In the genomic region with DNA sequence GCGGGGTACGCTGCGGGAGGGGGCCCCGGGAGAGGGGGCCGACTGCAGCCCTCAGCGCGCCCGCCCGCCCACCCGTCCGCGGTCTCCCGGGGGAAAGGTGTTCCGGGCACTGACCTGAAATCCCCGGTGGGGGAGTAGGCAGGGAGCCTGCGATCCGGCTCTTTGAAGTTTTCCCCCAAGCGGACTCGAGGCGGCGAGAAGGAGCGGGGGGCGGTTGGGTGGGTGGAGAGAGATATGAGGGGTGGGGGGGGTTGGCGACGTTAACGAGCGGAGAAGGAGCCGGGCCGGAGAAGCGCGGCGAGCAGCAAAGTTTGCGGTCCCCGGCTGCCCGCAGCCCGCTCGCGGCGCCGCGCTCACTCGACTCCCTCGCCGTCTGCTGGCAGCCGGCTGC, we compare ENCODE assay signal across 8 cellular contexts. TPM values are rescaled to one million over a fixed set of nuclear protein-coding genes. Genes with fewer than 3 reads are reported as not detected.
DNase-seq lines count a peak whose midpoint lies in the region; ATAC-seq and TF ChIP-seq lines count a peak whose summit lies in the region.

No MANE protein-coding gene starts in this region.

- no peak overlapping the region for H4K91ac ChIP-seq in IMR-90 (ENCODE audit: insufficient read depth, low read depth, low read length)

- no peaks in the 10 kb centered on the region for H3K9me3 Mint-ChIP-seq in MCF 10A (ENCODE audit: unreplicated experiment)

- no peak overlapping the region for H2AK5ac ChIP-seq in IMR-90 (ENCODE audit: low read depth, low read length)

- peak overlapping the region; percentile 80 for H3K4me3 Mint-ChIP-seq in MCF 10A (ENCODE audit: unreplicated experiment)

- H3K4me1 ChIP-seq in IMR-90 (ENCODE audit: control insufficient read depth, insufficient read depth, low read length) (peaks cover 3% of the 10 kb centered on the region), muscle layer of colon (ENCODE audit: insufficient read depth, low read length) (peaks cover 18% of the 10 kb centered on the region)

- dilution Hi-C loops in IMR-90 (cut with HindIII; ENCODE audit: low sequenced_read_pairs, unreplicated experiment) = no loop called here

- H2BK120ac ChIP-seq in IMR-90 (ENCODE audit: low read depth, low read length) = no peak overlapping the region

- in situ Hi-C loops in IMR-90 (cut with MboI; ENCODE audit: low sequenced_read_pairs) = no loop called here

- no peak overlapping the region for H4K5ac ChIP-seq in IMR-90 (ENCODE audit: low read depth, low read length)

- H3K4me1 Mint-ChIP-seq in MCF 10A (ENCODE audit: insufficient read depth, unreplicated experiment) = no peaks in the 10 kb centered on the region

- peak overlapping the region; percentile 65; the same call in 1 of the 2 replicates for H3K27ac ChIP-seq in IMR-90 (ENCODE audit: insufficient read depth, low read length)
- peak overlapping the region; percentile 66 for H3K27ac ChIP-seq in muscle layer of colon (ENCODE audit: low read depth, low read length)

- no peaks in the 10 kb centered on the region for H3K36me3 ChIP-seq in IMR-90 (ENCODE audit: control insufficient read depth, insufficient read depth, low read length)
- no peaks in the 10 kb centered on the region for H3K36me3 ChIP-seq in muscle layer of colon (ENCODE audit: insufficient read depth, low read length)

- intact Hi-C loops in IMR-90 (cut with micrococcal nuclease) (loop anchor here (5.0 to 10.0 kb wide), 3 partner anchors 55 to 442 kb away; no protein-coding TSS in a partner anchor), MCF 10A (cut with micrococcal nuclease) (loop anchor here (1.0 to 10.0 kb wide), 6 partner anchors 55 to 362 kb away; no protein-coding TSS in a partner anchor)

- no peaks in the 10 kb centered on the region for H3K9me3 ChIP-seq in IMR-90 (ENCODE audit: control insufficient read depth, insufficient read depth, low read length)
- H3K9me3 ChIP-seq in muscle layer of colon (ENCODE audit: low read length) = no peaks in the 10 kb centered on the region

- no peak overlapping the region for H3K4me2 ChIP-seq in IMR-90 (ENCODE audit: low read depth, low read length)

- POLR2A ChIA-PET in IMR-90 (lab: Charles Lee; ENCODE audit: unreplicated experiment) = interaction anchor here (0.6 to 1.0 kb wide), 2 partner anchors 289 to 366 kb away, joined by 4 read pairs; no protein-coding TSS in a partner anchor
- POLR2A ChIA-PET in MCF 10A (lab: Yijun Ruan, JAX) = interaction anchor here (0.6 to 3.5 kb wide), 12 partner anchors 8 to 366 kb away, joined by 3 to 23 read pairs (median 4); no protein-coding TSS in a partner anchor

- H3K27me3 ChIP-seq in IMR-90 (ENCODE audit: control insufficient read depth, insufficient read depth, low read length) (no peaks in the 10 kb centered on the region; the same call in 1 of the 2 replicates), muscle layer of colon (ENCODE audit: control insufficient read depth in 1 of 2, insufficient read depth in 2 of 2, low read length in 2 of 2) (peaks cover 3 to 38% of the 10 kb centered on the region in 2 donors)

- no peak overlapping the region for H3K23ac ChIP-seq in IMR-90 (ENCODE audit: low read depth, low read length)

- H3K4me3 ChIP-seq in IMR-90 (ENCODE audit: insufficient read depth, low read depth, low read length) (peak overlapping the region; percentile 86), muscle layer of colon (ENCODE audit: low read depth in 1 of 2, low read length in 2 of 2) (peak overlapping the region in 1 of 2 donors; percentile 71)

- peak; percentile 9 for DNase-seq in AG20443 (ENCODE audit: low spot score)
- DNase-seq in IMR-90 = no peak
- no peak for DNase-seq in MCF 10A (ENCODE audit: unreplicated experiment)

- no peak overlapping the region for H2BK20ac ChIP-seq in IMR-90 (ENCODE audit: low read depth, low read length)

- CTCF ChIA-PET in IMR-90 (lab: Yijun Ruan, JAX) (interaction anchor here (1.5 kb wide), 1 partner anchor 9 kb away, joined by 5 read pairs; no protein-coding TSS in a partner anchor), MCF 10A (lab: Yijun Ruan, JAX) (interaction anchor here (0.5 to 1.4 kb wide), 2 partner anchors 12 to 83 kb away, joined by 3 to 5 read pairs; no protein-coding TSS in a partner anchor)

- no peaks in the 10 kb centered on the region for H3K36me3 Mint-ChIP-seq in MCF 10A (ENCODE audit: insufficient read depth, unreplicated experiment)

- H3K27ac Mint-ChIP-seq in MCF 10A (ENCODE audit: low read depth, unreplicated experiment) = no peak overlapping the region

- H2BK15ac ChIP-seq in IMR-90 (ENCODE audit: low read depth, low read length) = no peak overlapping the region

- no peak overlapping the region for H2AFZ ChIP-seq in IMR-90 (replicated peaks; ENCODE audit: low read length, poor library complexity)

- no TSS peak for BruUV-seq in IMR-90 (replicated peaks; lab: Mats Ljungman, UMichigan)
- no TSS peak for BruUV-seq in MCF 10A (replicated peaks; lab: Mats Ljungman, UMichigan)

- peaks cover 0 to 24% of the 10 kb centered on the region in 2 experiments; a peak in 3 of 4 replicates for H3K79me1 ChIP-seq in IMR-90 (ENCODE audit: low read depth in 1 of 2, low read length in 2 of 2)

- H3K9me1 ChIP-seq in IMR-90 (ENCODE audit: insufficient read depth, low read length) = peaks cover 5% of the 10 kb centered on the region

- H4K8ac ChIP-seq in IMR-90 (ENCODE audit: low read depth in 2 of 2, low read length in 2 of 2) = no peak overlapping the region

- no CpG with 5 or more reads among the region's 45 CpGs for WGBS in IMR-90 (ENCODE audit: extremely low coverage in 2 of 2, insufficient read length in 1 of 2), 2 experiments

- H3K14ac ChIP-seq in IMR-90 (replicated peaks; ENCODE audit: low read depth, low read length) = no peak overlapping the region

- TF ChIP-seq RAD21 in IMR-90 (IDR thresholded peaks at IDR 0.05; ENCODE audit: low read length) = no peak

- peaks cover 27% of the 10 kb centered on the region for H4K20me1 ChIP-seq in IMR-90 (ENCODE audit: insufficient read depth, low read length)

- H3K9ac ChIP-seq in IMR-90 (ENCODE audit: low read depth, low read length) = peak overlapping the region; percentile 65; the same call in 1 of the 2 replicates
- no peak overlapping the region for H3K9ac ChIP-seq in muscle layer of colon (ENCODE audit: low read length)

- H2BK5ac ChIP-seq in IMR-90 (ENCODE audit: low read depth, low read length, poor library complexity, severe bottlenecking) = no peak overlapping the region

- no peak overlapping the region for H3K4ac ChIP-seq in IMR-90 (ENCODE audit: low read depth, low read length)

- no peak for TF ChIP-seq CTCF in IMR-90 (conservative IDR thresholded peaks at IDR 0.05; ENCODE audit: low read depth, low read length)
- no peak for TF ChIP-seq CTCF in MCF 10A (IDR thresholded peaks at IDR 0.05; ENCODE audit: unreplicated experiment)

- no peak overlapping the region for H2AK9ac ChIP-seq in IMR-90 (replicated peaks; ENCODE audit: low read depth, low read length, poor library complexity)

- no peak overlapping the region for H3K56ac ChIP-seq in IMR-90 (ENCODE audit: extremely low read depth, insufficient read depth, low read length)

- ATAC-seq in IMR-90 (ENCODE audit: low read depth) (no peak), HG02623 (IDR thresholded peaks at IDR 0.05; ENCODE audit: unreplicated experiment) (no peak), GM18858 (IDR thresholded peaks at IDR 0.05; ENCODE audit: unreplicated experiment) (no peak), HG02798 (IDR thresholded peaks at IDR 0.05; ENCODE audit: poor library complexity, unreplicated experiment) (no peak), GM19395 (IDR thresholded peaks at IDR 0.05; ENCODE audit: unreplicated experiment) (no peak)

- no peak for TF ChIP-seq POLR2A in IMR-90 (IDR thresholded peaks at IDR 0.05; ENCODE audit: low read depth, low read length)

- H3K18ac ChIP-seq in IMR-90 (ENCODE audit: low read depth, low read length) = no peak overlapping the region

- H3K27me3 Mint-ChIP-seq in MCF 10A (ENCODE audit: insufficient read depth, unreplicated experiment) = peaks cover 8% of the 10 kb centered on the region

TF ChIP-seq in IMR-90, 13 proteins besides CTCF, POLR2A, EP300 and RAD21:
- no peak for TF ChIP-seq SMC3 (IDR thresholded peaks at IDR 0.05; ENCODE audit: low read depth, low read length)
- TF ChIP-seq, protein P1, sequence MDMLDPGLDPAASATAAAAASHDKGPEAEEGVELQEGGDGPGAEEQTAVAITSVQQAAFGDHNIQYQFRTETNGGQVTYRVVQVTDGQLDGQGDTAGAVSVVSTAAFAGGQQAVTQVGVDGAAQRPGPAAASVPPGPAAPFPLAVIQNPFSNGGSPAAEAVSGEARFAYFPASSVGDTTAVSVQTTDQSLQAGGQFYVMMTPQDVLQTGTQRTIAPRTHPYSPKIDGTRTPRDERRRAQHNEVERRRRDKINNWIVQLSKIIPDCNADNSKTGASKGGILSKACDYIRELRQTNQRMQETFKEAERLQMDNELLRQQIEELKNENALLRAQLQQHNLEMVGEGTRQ (IDR thresholded peaks at IDR 0.05; ENCODE audit: low read depth, low read length) = no peak
- TF ChIP-seq MXI1 (IDR thresholded peaks at IDR 0.05; ENCODE audit: borderline replicate concordance, low read depth, low read length) = no peak
- no peak for TF ChIP-seq CHD1 (IDR thresholded peaks at IDR 0.05; ENCODE audit: low read depth, low read length)
- TF ChIP-seq BHLHE40 (IDR thresholded peaks at IDR 0.05; ENCODE audit: low read depth, low read length) = no peak
- TF ChIP-seq CEBPB (IDR thresholded peaks at IDR 0.05; ENCODE audit: low read depth, low read length) = no peak
- no peak for TF ChIP-seq MAZ (IDR thresholded peaks at IDR 0.05; ENCODE audit: borderline replicate concordance, low read depth, low read length)
- TF ChIP-seq MAFK (IDR thresholded peaks at IDR 0.05; ENCODE audit: low read depth, low read length) = no peak
- TF ChIP-seq, protein P2, sequence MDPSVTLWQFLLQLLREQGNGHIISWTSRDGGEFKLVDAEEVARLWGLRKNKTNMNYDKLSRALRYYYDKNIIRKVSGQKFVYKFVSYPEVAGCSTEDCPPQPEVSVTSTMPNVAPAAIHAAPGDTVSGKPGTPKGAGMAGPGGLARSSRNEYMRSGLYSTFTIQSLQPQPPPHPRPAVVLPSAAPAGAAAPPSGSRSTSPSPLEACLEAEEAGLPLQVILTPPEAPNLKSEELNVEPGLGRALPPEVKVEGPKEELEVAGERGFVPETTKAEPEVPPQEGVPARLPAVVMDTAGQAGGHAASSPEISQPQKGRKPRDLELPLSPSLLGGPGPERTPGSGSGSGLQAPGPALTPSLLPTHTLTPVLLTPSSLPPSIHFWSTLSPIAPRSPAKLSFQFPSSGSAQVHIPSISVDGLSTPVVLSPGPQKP (IDR thresholded peaks at IDR 0.05; ENCODE audit: borderline replicate concordance, low read depth, low read length) = no peak
- no peak for TF ChIP-seq RFX5 (IDR thresholded peaks at IDR 0.05; ENCODE audit: low read depth, low read length)
- TF ChIP-seq NFE2L2 (IDR thresholded peaks at IDR 0.05; ENCODE audit: low read depth, low read length) = no peak
- no peak for TF ChIP-seq RCOR1 (IDR thresholded peaks at IDR 0.05; ENCODE audit: insufficient replicate concordance, low read length)
- TF ChIP-seq FOS (IDR thresholded peaks at IDR 0.05; ENCODE audit: low read depth, low read length) = no peak

RNA-seq across cellular contexts. Expression of a gene that starts 0.7 kb away (rescaled TPM):
- total RNA-seq in IMR-90 (2012; rRNA removed) (7.5 and 8.9 TPM in 2 replicates), MCF 10A (2022) (7.5 and 12.0 TPM in 2 replicates)
- 7.9 and 9.0 TPM in 2 replicates for polyA plus RNA-seq in IMR-90 (2012; rRNA removed)
- polyA plus RNA-seq in IMR-90 (2012; cell fraction: cytosol; rRNA removed) = 5.3 and 6.2 TPM in 2 replicates
- polyA plus RNA-seq in IMR-90 (2012; cell fraction: nucleus; rRNA removed; ENCODE audit: low replicate concordance) = 7.8 and 17.4 TPM in 2 replicates
